In the genomic region with DNA sequence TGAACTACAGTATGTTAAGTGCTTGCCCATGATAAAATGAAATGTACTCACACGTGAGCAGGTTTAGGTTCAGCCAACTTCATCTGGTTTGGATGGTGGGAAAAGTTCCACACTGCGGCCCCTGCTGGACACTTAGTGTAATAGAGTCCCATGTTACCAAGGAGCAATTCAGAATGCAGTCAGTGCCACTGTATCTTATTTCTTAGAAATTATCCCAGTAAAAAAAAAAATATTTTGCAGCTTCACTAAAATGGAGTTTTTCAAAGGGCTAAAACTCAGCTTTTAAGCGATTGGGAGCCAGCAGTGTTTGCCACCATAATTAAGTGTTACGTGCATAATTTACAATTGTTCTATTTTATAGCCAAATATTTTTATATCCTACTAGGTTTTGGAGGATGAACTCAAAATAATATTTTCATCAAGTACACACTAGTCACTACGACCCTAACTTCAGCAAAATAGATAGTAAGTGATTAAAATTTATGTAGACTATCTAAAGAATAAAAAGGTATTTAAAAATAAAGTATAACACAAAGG, we compare ENCODE assay signal across 8 cellular contexts.
DNase-seq lines count a peak whose midpoint lies in the region; ATAC-seq, FAIRE-seq and TF ChIP-seq lines count a peak whose summit lies in the region.

No MANE protein-coding gene starts in this region.

- DNase-seq in RCC 7860 (ENCODE audit: low spot score) (peak; percentile 14), amniotic epithelial cell (ENCODE audit: low read depth) (peak; percentile 44), right cardiac atrium (peak; percentile 41 to 74 (median 66)), sigmoid colon (peak; percentile 73), NCI-H128 (lab: John Stamatoyannopoulos, UW; ENCODE audit: unreplicated experiment) (no peak)

- 23% methylated on average over 5 of the region's 5 CpGs for WGBS in right cardiac atrium
- WGBS in sigmoid colon, 2 donors: 28 to 34% methylated on average over 5 of the region's 5 CpGs

- H3K9me3 ChIP-seq in right cardiac atrium (ENCODE audit: control insufficient read depth, low read length) (no peaks in the 10 kb centered on the region), sigmoid colon (no peaks in the 10 kb centered on the region)

- intact Hi-C loops in right cardiac atrium (cut with DNase I): loop anchor here in 3 of 4 donors (10.0 kb wide), 1 partner anchor 468 kb away; no protein-coding TSS in a partner anchor
- intact Hi-C loops in sigmoid colon (cut with DNase I): loop anchor here (5.0 kb wide), 2 partner anchors 466 to 641 kb away; no protein-coding TSS in a partner anchor

- H3K36me3 ChIP-seq in sigmoid colon: no peaks in the 10 kb centered on the region

- TF ChIP-seq EP300 in sigmoid colon (IDR thresholded peaks at IDR 0.05): no peak

- FAIRE-seq in G401.6 (lab: Jason Lieb, UNC): peak; percentile 89
- FAIRE-seq in RCC 7860 (lab: Jason Lieb, UNC): peak; percentile 36

- no peak for TF ChIP-seq POLR2A in sigmoid colon (IDR thresholded peaks at IDR 0.05)

- no peak overlapping the region for H3K4me3 ChIP-seq in right cardiac atrium (ENCODE audit: low read length)
- no peak overlapping the region for H3K4me3 ChIP-seq in sigmoid colon

- H3K27ac ChIP-seq in right cardiac atrium (ENCODE audit: low read length) (no peak overlapping the region), sigmoid colon (no peak overlapping the region)

- H3K4me1 ChIP-seq in right cardiac atrium (ENCODE audit: control insufficient read depth, insufficient read depth, low read length): no peaks in the 10 kb centered on the region
- peaks cover 0 to 4% (median 0%) of the 10 kb centered on the region in 4 donors for H3K4me1 ChIP-seq in sigmoid colon

- TF ChIP-seq CTCF in sigmoid colon (IDR thresholded peaks at IDR 0.05): peak; percentile 39 to 80 (median 66)

- no peaks in the 10 kb centered on the region for H3K27me3 ChIP-seq in right cardiac atrium (ENCODE audit: control insufficient read depth, insufficient read depth)
- H3K27me3 ChIP-seq in sigmoid colon: no peaks in the 10 kb centered on the region

- peak; percentile 90 for ATAC-seq in GM21360 (IDR thresholded peaks at IDR 0.05; ENCODE audit: unreplicated experiment)
- ATAC-seq in HG03520 (IDR thresholded peaks at IDR 0.05; ENCODE audit: unreplicated experiment): peak; percentile 89
- ATAC-seq in right cardiac atrium: peak; percentile 63 to 79
